Comparison of ENCODE assay signal across 9 cellular contexts in the genomic region with DNA sequence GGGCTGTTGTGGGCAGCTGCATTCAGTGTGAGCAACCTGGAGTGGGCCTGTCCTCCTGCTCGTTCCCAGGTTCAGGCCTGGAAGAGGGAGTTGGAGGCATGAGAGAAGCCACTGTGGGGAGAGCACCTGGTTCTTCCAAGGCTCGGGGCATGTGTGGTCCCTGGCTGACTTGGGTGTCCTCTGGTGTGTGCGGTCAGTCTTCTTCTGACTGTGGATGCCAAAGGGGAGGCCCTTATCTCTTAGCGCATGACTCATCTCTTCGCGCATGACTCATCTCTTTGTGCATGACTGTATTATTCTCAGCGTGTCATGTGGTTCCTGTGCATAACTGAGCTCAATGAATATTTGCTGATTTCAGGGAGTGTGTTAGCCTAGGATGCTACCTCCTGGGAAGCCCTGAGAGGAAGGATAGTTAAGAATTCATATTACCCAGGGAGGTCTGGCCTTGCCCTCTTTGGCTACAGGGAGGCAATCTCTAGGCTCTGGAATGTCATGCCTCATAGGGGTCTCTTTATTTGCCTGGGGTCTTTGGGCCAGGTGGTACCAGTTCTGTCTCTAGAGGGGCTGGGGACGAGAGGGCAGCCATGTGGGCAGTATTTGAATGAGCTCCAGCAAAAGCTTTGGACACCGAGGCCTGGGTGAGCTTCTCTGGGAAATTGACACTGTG.
DNase-seq lines count a peak whose midpoint lies in the region; ATAC-seq and TF ChIP-seq lines count a peak whose summit lies in the region.
"Had no signal": no experiment of that assay in that cellular context is flagged by ENCODE, and none has a peak within 500 bp of the region (broad histone marks: within the 10 kb centered on the region; RNA-seq: fewer than 3 reads in every experiment).

No MANE protein-coding gene starts in this region.

- H3K36me3 ChIP-seq in spleen, result no peaks in the 10 kb centered on the region
- no peaks in the 10 kb centered on the region for H3K36me3 ChIP-seq in aorta (ENCODE audit: control insufficient read depth in 1 of 2, insufficient read depth in 2 of 2, low read length in 1 of 2)
- H3K36me3 ChIP-seq in suprapubic skin, result no peaks in the 10 kb centered on the region

- WGBS in spleen, 5 donors, result 60 to 88% (median 68%) methylated on average over 8 to 9 of the region's 9 CpGs
- 85 to 90% methylated on average over 9 of the region's 9 CpGs for WGBS in aorta, 2 donors
- 74% methylated on average over 8 of the region's 9 CpGs for WGBS in suprapubic skin

- no peaks in the 10 kb centered on the region for H3K4me1 ChIP-seq in spleen
- H3K4me1 ChIP-seq in aorta (ENCODE audit: control insufficient read depth in 1 of 2, insufficient read depth in 2 of 2, low read length in 2 of 2), result no peaks in the 10 kb centered on the region
- H3K4me1 ChIP-seq in suprapubic skin, result peaks cover 12% of the 10 kb centered on the region

- TF ChIP-seq POLR2A in spleen (IDR thresholded peaks at IDR 0.05) (no peak), suprapubic skin (IDR thresholded peaks at IDR 0.05) (no peak)

- H3K4me3 ChIP-seq in fibroblast of pulmonary artery (replicated peaks; ENCODE audit: low read depth, low read length), result no peak overlapping the region
- no peak overlapping the region for H3K4me3 ChIP-seq in spleen
- H3K4me3 ChIP-seq in aorta (ENCODE audit: low read length in 2 of 2), result no peak overlapping the region
- H3K4me3 ChIP-seq in suprapubic skin, result no peak overlapping the region
- H3K4me3 ChIP-seq: dorsolateral prefrontal cortex had no signal

- H3K9me3 ChIP-seq in spleen (no peaks in the 10 kb centered on the region), aorta (ENCODE audit: control insufficient read depth, low read length) (no peaks in the 10 kb centered on the region), suprapubic skin (no peaks in the 10 kb centered on the region)

- DNase-seq in A172 (ENCODE audit: low spot score), result peak; percentile 99
- peak; percentile 81 to 95 for DNase-seq in SW 1271 (lab: John Stamatoyannopoulos, UW)
- peak; percentile 97 for DNase-seq in fibroblast of pulmonary artery (ENCODE audit: low read depth)
- DNase-seq in spleen, result peak; percentile 40
- no peak for DNase-seq in aorta
- no peak for DNase-seq in suprapubic skin (ENCODE audit: low spot score in 2 of 2)

- no peak for TF ChIP-seq EP300 in suprapubic skin (IDR thresholded peaks at IDR 0.05)

- no peaks in the 10 kb centered on the region for H3K27me3 ChIP-seq in spleen (replicated peaks in 1 of 7)
- no peaks in the 10 kb centered on the region for H3K27me3 ChIP-seq in aorta (ENCODE audit: control insufficient read depth in 1 of 2, insufficient read depth in 2 of 2, low read length in 1 of 2)
- H3K27me3 ChIP-seq in suprapubic skin, result peaks cover 3% of the 10 kb centered on the region
- H3K27me3 ChIP-seq: dorsolateral prefrontal cortex had no signal

- H3K27ac ChIP-seq in spleen (no peak overlapping the region), aorta (ENCODE audit: low read depth in 1 of 2, low read length in 2 of 2) (no peak overlapping the region), suprapubic skin (no peak overlapping the region)

- TF ChIP-seq CTCF in fibroblast of pulmonary artery (IDR thresholded peaks at IDR 0.05; ENCODE audit: low read length, missing control alignments) (no peak), spleen (IDR thresholded peaks at IDR 0.05 in 8 of 11, conservative IDR thresholded peaks at IDR 0.05 in 3 of 11) (no peak), suprapubic skin (IDR thresholded peaks at IDR 0.05) (no peak)

- intact Hi-C loops in spleen (cut with DNase I; ENCODE audit: low total_unique reads), result no loop called here
- intact Hi-C loops in aorta (cut with DNase I), result no loop called here

- ATAC-seq in GM18499 (IDR thresholded peaks at IDR 0.05; ENCODE audit: insufficient read depth, unreplicated experiment), result peak; percentile 56
- peak; percentile 60 for ATAC-seq in HG03342 (IDR thresholded peaks at IDR 0.05; ENCODE audit: unreplicated experiment)
- ATAC-seq in aorta (ENCODE audit: low FRiP score), result no peak

Comparison
In these comparisons a context has a peak if more than half of its experiments do, and no peak if none do; other contexts are left out.
1. DNase-seq: peak in A172 (single experiment), SW 1271 (2 of 2), fibroblast of pulmonary artery (single experiment) and spleen (single experiment); none in aorta (0 of 2) and suprapubic skin (0 of 2).